11 cellular contexts compared by ENCODE assay signal in the genomic region with DNA sequence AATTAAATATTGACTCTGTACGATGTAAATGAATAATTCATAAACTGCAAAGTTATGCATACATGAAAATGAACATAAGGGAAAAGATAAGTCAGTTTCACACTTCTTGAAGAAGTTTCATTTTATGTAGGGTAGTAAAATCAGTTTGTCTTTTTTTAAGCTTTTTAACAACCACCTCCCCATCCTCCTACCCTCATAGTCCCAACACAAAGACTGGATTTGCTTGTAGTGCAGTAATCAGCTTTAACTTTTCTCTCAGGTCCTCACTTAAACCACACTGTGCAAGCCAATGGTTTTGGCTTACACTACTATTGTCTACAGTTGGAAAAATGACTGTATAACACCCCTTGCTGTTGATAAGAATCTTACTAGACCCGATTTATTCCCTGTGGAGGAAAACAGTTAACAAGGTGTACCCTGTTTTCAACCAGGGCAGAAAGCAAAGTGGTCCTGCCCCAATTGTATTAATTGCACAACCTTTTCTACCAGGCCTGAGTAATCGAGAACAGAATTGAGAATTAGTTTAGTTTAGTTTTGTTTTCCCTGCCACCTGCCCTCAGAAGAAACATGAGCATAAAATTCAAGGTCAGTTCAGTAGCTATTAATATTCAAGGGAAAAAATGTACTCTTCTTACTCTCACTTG. TPM values are rescaled to one million over a fixed set of nuclear protein-coding genes. Genes with fewer than 3 reads are reported as not detected.
A peak's percentile ranks its signal among the peaks of the same experiment; 100 is the strongest.
DNase-seq lines count a peak whose midpoint lies in the region; ATAC-seq and TF ChIP-seq lines count a peak whose summit lies in the region.
"Had no signal": no experiment of that assay in that cellular context is flagged by ENCODE, and none has a peak within 500 bp of the region (broad histone marks: within the 10 kb centered on the region; RNA-seq: fewer than 3 reads in every experiment).

No MANE protein-coding gene starts in this region.

- no peaks in the 10 kb centered on the region for H3K27me3 Mint-ChIP-seq in GM23338 (ENCODE audit: insufficient read depth, low read depth, poor library complexity)
- H3K27me3 Mint-ChIP-seq in activated T-helper 2 cell treated with anti-CD3 and anti-CD28 coated beads, Interferon-gamma antibody, Interleukin-2, Interleukin-4, amounts not matched to agents 10 μg/mL and 5 μg/mL and 100 μg/mL, durations not matched to agents 14 hours and 24 hours and 36 hours (ENCODE audit: low read depth) = no peaks in the 10 kb centered on the region
- H3K27me3 Mint-ChIP-seq in natural killer cell treated with Interleukin-12 subunit alpha and Interleukin-12 subunit beta and Interleukin-15 and Interleukin-18, amount 100 ng/mL, for 72 hours = no peaks in the 10 kb centered on the region

- no peak overlapping the region for H3K4me3 Mint-ChIP-seq in GM23338
- H3K4me3 Mint-ChIP-seq in activated T-helper 2 cell treated with anti-CD3 and anti-CD28 coated beads, Interferon-gamma antibody, Interleukin-2, Interleukin-4, amounts not matched to agents 10 μg/mL and 5 μg/mL and 100 μg/mL, durations not matched to agents 14 hours and 24 hours and 36 hours (ENCODE audit: low read depth) = no peak overlapping the region
- H3K4me3 Mint-ChIP-seq in natural killer cell treated with Interleukin-12 subunit alpha and Interleukin-12 subunit beta and Interleukin-15 and Interleukin-18, amount 100 ng/mL, for 72 hours = peak overlapping the region; percentile 64

- H3K36me3 ChIP-seq in GM23338 (ENCODE audit: insufficient read depth) = no peaks in the 10 kb centered on the region
- peaks cover 0 to 14% (median 13%) of the 10 kb centered on the region in 3 donors for H3K36me3 ChIP-seq in tibial artery
- H3K36me3 ChIP-seq: breast epithelium, ovary had no signal

- no peak overlapping the region for H3K4me3 ChIP-seq in GM23338
- H3K4me3 ChIP-seq in tibial artery = no peak overlapping the region
- H3K4me3 ChIP-seq: breast epithelium, ovary had no signal

- H3K4me1 ChIP-seq in GM23338 (ENCODE audit: insufficient read depth) (peaks cover 26% of the 10 kb centered on the region), tibial artery (no peaks in the 10 kb centered on the region)
- H3K4me1 ChIP-seq: breast epithelium had no signal

- H3K4me2 ChIP-seq in GM23338 = peak overlapping the region; percentile 30; the same call in 1 of the 2 replicates

- no peaks in the 10 kb centered on the region for H3K9me3 Mint-ChIP-seq in GM23338
- H3K9me3 Mint-ChIP-seq in activated T-helper 2 cell treated with anti-CD3 and anti-CD28 coated beads, Interferon-gamma antibody, Interleukin-2, Interleukin-4, amounts not matched to agents 10 μg/mL and 5 μg/mL and 100 μg/mL, durations not matched to agents 14 hours and 24 hours and 36 hours = no peaks in the 10 kb centered on the region
- no peaks in the 10 kb centered on the region for H3K9me3 Mint-ChIP-seq in natural killer cell treated with Interleukin-12 subunit alpha and Interleukin-12 subunit beta and Interleukin-15 and Interleukin-18, amount 100 ng/mL, for 72 hours

- intact Hi-C loops in activated T-helper 2 cell treated with anti-CD3 and anti-CD28 coated beads, Interferon-gamma antibody, Interleukin-2, Interleukin-4, amounts not matched to agents 10 μg/mL and 5 μg/mL and 100 μg/mL, durations not matched to agents 14 hours and 24 hours and 36 hours (cut with micrococcal nuclease) = loop anchor here (2.0 to 5.0 kb wide), 2 partner anchors 35 to 74 kb away; no protein-coding TSS in a partner anchor
- intact Hi-C loops in tibial artery (cut with DNase I; ENCODE audit: low total_unique reads) = no loop called here

- H3K27me3 ChIP-seq in GM23338 (ENCODE audit: insufficient read depth) (no peaks in the 10 kb centered on the region), tibial artery (no peaks in the 10 kb centered on the region)
- H3K27me3 ChIP-seq: breast epithelium, ovary had no signal

- H3K9me2 ChIP-seq in GM23338 (ENCODE audit: insufficient read depth) = no peaks in the 10 kb centered on the region

- H3K4me1 Mint-ChIP-seq in GM23338 = peaks cover 30% of the 10 kb centered on the region
- H3K4me1 Mint-ChIP-seq in activated T-helper 2 cell treated with anti-CD3 and anti-CD28 coated beads, Interferon-gamma antibody, Interleukin-2, Interleukin-4, amounts not matched to agents 10 μg/mL and 5 μg/mL and 100 μg/mL, durations not matched to agents 14 hours and 24 hours and 36 hours (ENCODE audit: low read depth) = peaks cover 51% of the 10 kb centered on the region
- peaks cover 45 to 50% of the 10 kb centered on the region in 2 donors for H3K4me1 Mint-ChIP-seq in natural killer cell treated with Interleukin-12 subunit alpha and Interleukin-12 subunit beta and Interleukin-15 and Interleukin-18, amount 100 ng/mL, for 72 hours (ENCODE audit: low read depth in 2 of 2)

- H4K20me1 ChIP-seq in GM23338 (replicated peaks; ENCODE audit: insufficient read depth) = no peaks in the 10 kb centered on the region

- TF ChIP-seq CTCF in GM23338 (conservative IDR thresholded peaks at IDR 0.05; ENCODE audit: low read depth in 2 of 2) (no peak), tibial artery (IDR thresholded peaks at IDR 0.05) (no peak)

- no peaks in the 10 kb centered on the region for H3F3A ChIP-seq in GM23338 (replicated peaks; ENCODE audit: low read depth)

- no peaks in the 10 kb centered on the region; the same call in 1 of the 3 replicates for H3K36me3 Mint-ChIP-seq in GM23338 (ENCODE audit: low read depth)
- H3K36me3 Mint-ChIP-seq in activated T-helper 2 cell treated with anti-CD3 and anti-CD28 coated beads, Interferon-gamma antibody, Interleukin-2, Interleukin-4, amounts not matched to agents 10 μg/mL and 5 μg/mL and 100 μg/mL, durations not matched to agents 14 hours and 24 hours and 36 hours (ENCODE audit: low read depth) = peaks cover 42% of the 10 kb centered on the region
- peaks cover 10% of the 10 kb centered on the region for H3K36me3 Mint-ChIP-seq in natural killer cell treated with Interleukin-12 subunit alpha and Interleukin-12 subunit beta and Interleukin-15 and Interleukin-18, amount 100 ng/mL, for 72 hours

- DNase-seq in activated CD4-positive, CD25-positive, alpha-beta regulatory T cell (lab: John Stamatoyannopoulos, UW) = no peak
- DNase-seq in GM23338 (ENCODE audit: low spot score) (no peak), tibial artery (no peak), NCI-H2196 treated with DMSO at 0.1 percent for 48 hours (lab: John Stamatoyannopoulos, UW; ENCODE audit: unreplicated experiment) (no peak)
- no peak for DNase-seq in activated T-helper 2 cell treated with anti-CD3 and anti-CD28 coated beads, Interferon-gamma antibody, Interleukin-2, Interleukin-4, amounts not matched to agents 10 μg/mL and 5 μg/mL and 100 μg/mL, durations not matched to agents 14 hours and 24 hours and 36 hours (ENCODE audit: low spot score)
- no peak for DNase-seq in natural killer cell treated with Interleukin-12 subunit alpha and Interleukin-12 subunit beta and Interleukin-15 and Interleukin-18, amount 100 ng/mL, for 72 hours (ENCODE audit: low spot score)
- DNase-seq: ovary had no signal

- ATAC-seq in activated CD4-positive, CD25-positive, alpha-beta regulatory T cell treated with anti-CD3 and anti-CD28 coated beads, Interleukin-2, amount 50 U/mL, for 24 hours = peak; percentile 62 to 69
- ATAC-seq in GM23338 = no peak
- ATAC-seq in natural killer cell treated with Interleukin-12 subunit alpha and Interleukin-12 subunit beta and Interleukin-15 and Interleukin-18, amount 100 ng/mL, for 72 hours = peak; percentile 45 to 66
- no peak for ATAC-seq in HG03354 (IDR thresholded peaks at IDR 0.05; ENCODE audit: poor library complexity, severe bottlenecking, unreplicated experiment)

- H3K27ac ChIP-seq in GM23338 (ENCODE audit: low read depth) (no peak overlapping the region), tibial artery (no peak overlapping the region)
- H3K27ac ChIP-seq: breast epithelium, HL-60 had no signal

- no peaks in the 10 kb centered on the region for H3K9me3 ChIP-seq in tibial artery
- H3K9me3 ChIP-seq: breast epithelium, ovary had no signal

- H2AFZ ChIP-seq in GM23338 = no peak overlapping the region

- H3K79me2 ChIP-seq in GM23338 (replicated peaks; ENCODE audit: insufficient read depth) = no peaks in the 10 kb centered on the region

- peak overlapping the region; percentile 46 for H3K27ac Mint-ChIP-seq in GM23338
- H3K27ac Mint-ChIP-seq in activated T-helper 2 cell treated with anti-CD3 and anti-CD28 coated beads, Interferon-gamma antibody, Interleukin-2, Interleukin-4, amounts not matched to agents 10 μg/mL and 5 μg/mL and 100 μg/mL, durations not matched to agents 14 hours and 24 hours and 36 hours = peak overlapping the region; percentile 44
- peak overlapping the region; percentile 79 to 81 for H3K27ac Mint-ChIP-seq in natural killer cell treated with Interleukin-12 subunit alpha and Interleukin-12 subunit beta and Interleukin-15 and Interleukin-18, amount 100 ng/mL, for 72 hours

TF ChIP-seq in GM23338, 12 proteins besides CTCF, POLR2A, EP300 and RAD21 (continues in another document):
- TF ChIP-seq JUNB (IDR thresholded peaks at IDR 0.05; ENCODE audit: unreplicated experiment) (no peak), ZNF114 (CRISPR knock-in tag; IDR thresholded peaks at IDR 0.05) (no peak), CREB1 (CRISPR knock-in tag; IDR thresholded peaks at IDR 0.05; ENCODE audit: low read depth) (no peak), EZH2 (IDR thresholded peaks at IDR 0.05; ENCODE audit: low read depth, unreplicated experiment) (no peak), ZNF331 (CRISPR knock-in tag; IDR thresholded peaks at IDR 0.05; ENCODE audit: low read depth) (no peak), STAT1 (IDR thresholded peaks at IDR 0.05; ENCODE audit: unreplicated experiment) (no peak), EZH2phosphoT487 (IDR thresholded peaks at IDR 0.05; ENCODE audit: unreplicated experiment) (no peak), NANOG (IDR thresholded peaks at IDR 0.05; ENCODE audit: borderline replicate concordance) (no peak)
- TF ChIP-seq, protein P1, sequence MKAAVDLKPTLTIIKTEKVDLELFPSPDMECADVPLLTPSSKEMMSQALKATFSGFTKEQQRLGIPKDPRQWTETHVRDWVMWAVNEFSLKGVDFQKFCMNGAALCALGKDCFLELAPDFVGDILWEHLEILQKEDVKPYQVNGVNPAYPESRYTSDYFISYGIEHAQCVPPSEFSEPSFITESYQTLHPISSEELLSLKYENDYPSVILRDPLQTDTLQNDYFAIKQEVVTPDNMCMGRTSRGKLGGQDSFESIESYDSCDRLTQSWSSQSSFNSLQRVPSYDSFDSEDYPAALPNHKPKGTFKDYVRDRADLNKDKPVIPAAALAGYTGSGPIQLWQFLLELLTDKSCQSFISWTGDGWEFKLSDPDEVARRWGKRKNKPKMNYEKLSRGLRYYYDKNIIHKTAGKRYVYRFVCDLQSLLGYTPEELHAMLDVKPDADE (IDR thresholded peaks at IDR 0.05) = no peak

RNA-seq across cellular contexts. Expression of gene NIN, which starts 44.0 kb away (rescaled TPM):
- total RNA-seq in GM23338 (2014; rRNA removed; shearing (Covaris generic)) = 12.9 and 17.4 TPM in 2 replicates
- polyA plus RNA-seq in GM23338 (2016; fragmentation: Nextera tagmentation; extraction: Ambion mirVana) = 6.2 and 7.4 TPM in 2 replicates
- total RNA-seq in activated T-helper 2 cell treated with anti-CD3 and anti-CD28 coated beads, Interferon-gamma antibody, Interleukin-2, Interleukin-4, amounts not matched to agents 10 μg/mL and 5 μg/mL and 100 μg/mL, durations not matched to agents 14 hours and 24 hours and 36 hours = 43.0 and 45.1 TPM in 2 replicates
- 10 to 100 TPM; 52.0 to 74.5 TPM for total RNA-seq in natural killer cell treated with Interleukin-12 subunit alpha and Interleukin-12 subunit beta and Interleukin-15 and Interleukin-18, amount 100 ng/mL, for 72 hours

Comparison
In these comparisons a context has a peak if more than half of its experiments do, and no peak if none do; other contexts are left out.
1. ATAC-seq: peak in activated CD4-positive, CD25-positive, alpha-beta regulatory T cell treated with anti-CD3 and anti-CD28 coated beads, Interleukin-2, amount 50 U/mL, for 24 hours (2 of 2) and natural killer cell treated with Interleukin-12 subunit alpha and Interleukin-12 subunit beta and Interleukin-15 and Interleukin-18, amount 100 ng/mL, for 72 hours (2 of 2); none in GM23338 (single experiment) and HG03354 (single experiment).
2. Peak in every context shown above with its lines, with median percentiles within 50 percentile points of each other: H3K27ac Mint-ChIP-seq.